ENCODE assay signal across 19 cellular contexts in the genomic region with DNA sequence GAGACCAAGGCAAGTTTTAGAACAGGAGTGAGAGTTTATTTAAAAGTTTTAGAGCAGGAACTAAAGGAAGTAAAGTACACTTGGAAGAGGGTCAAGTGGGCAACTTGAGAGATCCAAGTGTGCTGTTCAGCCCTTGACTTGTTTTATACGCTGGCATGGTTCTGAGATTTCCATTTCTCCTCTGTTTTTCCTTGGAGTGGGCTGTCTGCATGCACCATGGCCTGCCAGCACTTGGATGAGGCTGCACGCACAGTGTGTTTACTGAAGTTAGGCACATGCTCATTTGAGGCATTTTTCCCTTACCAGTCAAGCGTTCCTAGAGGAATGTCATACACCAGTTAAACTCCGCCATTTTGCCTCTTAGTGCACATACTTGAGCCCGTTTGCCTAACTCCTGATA. TPM values are rescaled to one million over a fixed set of nuclear protein-coding genes. Genes with fewer than 3 reads are reported as not detected.
DNase-seq lines count a peak whose midpoint lies in the region; ATAC-seq and TF ChIP-seq lines count a peak whose summit lies in the region.
"Had no signal": no experiment of that assay in that cellular context is flagged by ENCODE, and none has a peak within 500 bp of the region (broad histone marks: within the 10 kb centered on the region; RNA-seq: fewer than 3 reads in every experiment).

No MANE protein-coding gene starts in this region.

- peaks cover 5% of the 10 kb centered on the region for H3K9me3 Mint-ChIP-seq in WTC11
- H3K9me3 Mint-ChIP-seq in naive thymus-derived CD4-positive, alpha-beta T cell: peaks cover 0 to 2% (median 0%) of the 10 kb centered on the region in 11 donors
- H3K9me3 Mint-ChIP-seq in activated CD4-positive, alpha-beta T cell treated with anti-CD3 and anti-CD28 coated beads, Interleukin-2, amount 10 ng/mL, durations not matched to agents 24 days and 14 days: no peaks in the 10 kb centered on the region
- H3K9me3 Mint-ChIP-seq: CD8-positive, alpha-beta T cell had no signal

- H3K4me3 Mint-ChIP-seq in WTC11: no peak overlapping the region
- H3K4me3 Mint-ChIP-seq in naive thymus-derived CD4-positive, alpha-beta T cell: no peak overlapping the region
- no peak overlapping the region for H3K4me3 Mint-ChIP-seq in activated CD4-positive, alpha-beta T cell treated with anti-CD3 and anti-CD28 coated beads, Interleukin-2, amount 10 ng/mL, durations not matched to agents 24 days and 14 days
- H3K4me3 Mint-ChIP-seq: B cell; CD4-positive, CD25-positive, alpha-beta regulatory T cell; CD8-positive, alpha-beta T cell had no signal

- DNase-seq in DMS79 treated with DMSO at 0.1 percent for 48 hours (lab: John Stamatoyannopoulos, UW) (peak; percentile 0), DMS79 (lab: John Stamatoyannopoulos, UW) (no peak), WTC11 (ENCODE audit: low spot score) (no peak), left lung (peak in 1 of 2 donors; percentile 50), upper lobe of right lung (no peak)
- DNase-seq in naive thymus-derived CD4-positive, alpha-beta T cell: no peak
- no peak for DNase-seq in activated CD4-positive, alpha-beta T cell treated with anti-CD3 and anti-CD28 coated beads, Interleukin-2, amount 10 ng/mL, durations not matched to agents 24 days and 14 days
- DNase-seq: Caco-2; CD4-positive, CD25-positive, alpha-beta regulatory T cell; CD8-positive, alpha-beta T cell; DMS153; GF-D8; GOT3; H7; HCEC 1CT had no signal

- POLR2A ChIA-PET in WTC11 (lab: Charles Lee): no interaction called here
- POLR2A ChIA-PET in naive thymus-derived CD4-positive, alpha-beta T cell (lab: Charles Lee): no interaction called here

- no peaks in the 10 kb centered on the region for H3K36me3 ChIP-seq in left lung
- no peaks in the 10 kb centered on the region for H3K36me3 ChIP-seq in upper lobe of right lung
- no peaks in the 10 kb centered on the region for H3K36me3 ChIP-seq in naive thymus-derived CD4-positive, alpha-beta T cell (ENCODE audit: control insufficient read depth in 2 of 3, insufficient read depth in 3 of 3, low read length in 3 of 3)
- H3K36me3 ChIP-seq: BLaER1 had no signal

- CTCF ChIA-PET in WTC11 (lab: Charles Lee): interaction anchor here (0.7 kb wide), 1 partner anchor 22 kb away, joined by 4 read pairs; no protein-coding TSS in a partner anchor
- CTCF ChIA-PET in naive thymus-derived CD4-positive, alpha-beta T cell (lab: Charles Lee): no interaction called here

- H3K4me1 Mint-ChIP-seq in WTC11: peaks cover 30% of the 10 kb centered on the region
- H3K4me1 Mint-ChIP-seq in naive thymus-derived CD4-positive, alpha-beta T cell: peaks cover 0 to 2% (median 2%) of the 10 kb centered on the region in 7 donors
- H3K4me1 Mint-ChIP-seq in activated CD4-positive, alpha-beta T cell treated with anti-CD3 and anti-CD28 coated beads, Interleukin-2, amount 10 ng/mL, durations not matched to agents 24 days and 14 days: peaks cover 1% of the 10 kb centered on the region
- H3K4me1 Mint-ChIP-seq: B cell had no signal

- no peak for ATAC-seq in WTC11
- peak; percentile 87 for ATAC-seq in left lung
- peak; percentile 73 for ATAC-seq in upper lobe of right lung
- ATAC-seq in naive thymus-derived CD4-positive, alpha-beta T cell: no peak
- ATAC-seq: CD8-positive, alpha-beta T cell had no signal

- no peak for TF ChIP-seq CTCF in WTC11 (IDR thresholded peaks at IDR 0.05)
- no peak for TF ChIP-seq CTCF in left lung (IDR thresholded peaks at IDR 0.05)
- TF ChIP-seq CTCF in upper lobe of right lung (IDR thresholded peaks at IDR 0.05): no peak

- H3K36me3 Mint-ChIP-seq in WTC11: peaks cover 23% of the 10 kb centered on the region
- H3K36me3 Mint-ChIP-seq in naive thymus-derived CD4-positive, alpha-beta T cell: peaks cover 0 to 3% (median 0%) of the 10 kb centered on the region in 5 donors
- H3K36me3 Mint-ChIP-seq in activated CD4-positive, alpha-beta T cell treated with anti-CD3 and anti-CD28 coated beads, Interleukin-2, amount 10 ng/mL, durations not matched to agents 24 days and 14 days (ENCODE audit: low read depth): peaks cover 13% of the 10 kb centered on the region
- H3K36me3 Mint-ChIP-seq: CD4-positive, CD25-positive, alpha-beta regulatory T cell had no signal

- no peaks in the 10 kb centered on the region for H3K4me1 ChIP-seq in left lung
- no peaks in the 10 kb centered on the region for H3K4me1 ChIP-seq in upper lobe of right lung
- no peaks in the 10 kb centered on the region for H3K4me1 ChIP-seq in naive thymus-derived CD4-positive, alpha-beta T cell (ENCODE audit: control insufficient read depth in 2 of 2, insufficient read depth in 2 of 2, low read length in 2 of 2)
- H3K4me1 ChIP-seq: Caco-2 had no signal

- 0 out of 2 replicates have a peak overlapping the region, but pooled peaks have one; percentile 45 for H3K27ac Mint-ChIP-seq in WTC11
- no peak overlapping the region for H3K27ac Mint-ChIP-seq in naive thymus-derived CD4-positive, alpha-beta T cell
- H3K27ac Mint-ChIP-seq in activated CD4-positive, alpha-beta T cell treated with anti-CD3 and anti-CD28 coated beads, Interleukin-2, amount 10 ng/mL, durations not matched to agents 24 days and 14 days: no peak overlapping the region
- H3K27ac Mint-ChIP-seq: B cell; CD4-positive, CD25-positive, alpha-beta regulatory T cell; CD8-positive, alpha-beta T cell had no signal

- intact Hi-C loops in left lung (cut with DNase I): no loop called here
- intact Hi-C loops in upper lobe of right lung (cut with DNase I): no loop called here
- intact Hi-C loops in naive thymus-derived CD4-positive, alpha-beta T cell (cut with micrococcal nuclease): loop anchor here in 1 of 2 donors (2.0 kb wide), 1 partner anchor 89 kb away; no protein-coding TSS in a partner anchor
- intact Hi-C loops in activated CD4-positive, alpha-beta T cell treated with anti-CD3 and anti-CD28 coated beads, Interleukin-2, amount 10 ng/mL, durations not matched to agents 24 days and 14 days (cut with micrococcal nuclease): no loop called here

- H3K9me3 ChIP-seq in left lung: no peaks in the 10 kb centered on the region
- no peaks in the 10 kb centered on the region for H3K9me3 ChIP-seq in upper lobe of right lung
- no peaks in the 10 kb centered on the region for H3K9me3 ChIP-seq in naive thymus-derived CD4-positive, alpha-beta T cell (ENCODE audit: control insufficient read depth in 2 of 3, low read length in 3 of 3)
- H3K9me3 ChIP-seq: BLaER1, Caco-2 had no signal

- H3K27me3 Mint-ChIP-seq in WTC11 (ENCODE audit: low read depth): no peaks in the 10 kb centered on the region
- no peaks in the 10 kb centered on the region for H3K27me3 Mint-ChIP-seq in naive thymus-derived CD4-positive, alpha-beta T cell
- H3K27me3 Mint-ChIP-seq in activated CD4-positive, alpha-beta T cell treated with anti-CD3 and anti-CD28 coated beads, Interleukin-2, amount 10 ng/mL, durations not matched to agents 24 days and 14 days: no peaks in the 10 kb centered on the region
- H3K27me3 Mint-ChIP-seq: CD4-positive, CD25-positive, alpha-beta regulatory T cell had no signal

- peak overlapping the region in 1 of 2 donors; percentile 35 for H3K27ac ChIP-seq in left lung
- H3K27ac ChIP-seq in upper lobe of right lung: no peak overlapping the region
- H3K27ac ChIP-seq in naive thymus-derived CD4-positive, alpha-beta T cell (ENCODE audit: low read depth, low read length): no peak overlapping the region
- H3K27ac ChIP-seq: 22Rv1, BLaER1, C4-2B had no signal

- no peak overlapping the region for H3K4me3 ChIP-seq in left lung
- H3K4me3 ChIP-seq in upper lobe of right lung: no peak overlapping the region
- no peak overlapping the region for H3K4me3 ChIP-seq in naive thymus-derived CD4-positive, alpha-beta T cell (ENCODE audit: low read length)
- H3K4me3 ChIP-seq: BLaER1 had no signal

- no peaks in the 10 kb centered on the region for H3K27me3 ChIP-seq in left lung
- H3K27me3 ChIP-seq in upper lobe of right lung: no peaks in the 10 kb centered on the region
- no peaks in the 10 kb centered on the region for H3K27me3 ChIP-seq in naive thymus-derived CD4-positive, alpha-beta T cell (ENCODE audit: control insufficient read depth in 2 of 2, insufficient read depth in 2 of 2, low read length in 2 of 2)
- H3K27me3 ChIP-seq: BLaER1 had no signal

TF ChIP-seq in WTC11, 78 proteins besides CTCF, POLR2A, EP300 and RAD21 (continues in another document):
- TF ChIP-seq ZNF317 (CRISPR knock-in tag; IDR thresholded peaks at IDR 0.05; ENCODE audit: borderline replicate concordance, low read depth) (no peak), TP53 (CRISPR knock-in tag; IDR thresholded peaks at IDR 0.05) (no peak), MXD4 (CRISPR knock-in tag; IDR thresholded peaks at IDR 0.05; ENCODE audit: borderline replicate concordance) (no peak), ZBTB21 (CRISPR knock-in tag; IDR thresholded peaks at IDR 0.05; ENCODE audit: borderline replicate concordance) (no peak), KAT7 (CRISPR knock-in tag; IDR thresholded peaks at IDR 0.05; ENCODE audit: borderline replicate concordance) (no peak)
- TF ChIP-seq, protein P1, sequence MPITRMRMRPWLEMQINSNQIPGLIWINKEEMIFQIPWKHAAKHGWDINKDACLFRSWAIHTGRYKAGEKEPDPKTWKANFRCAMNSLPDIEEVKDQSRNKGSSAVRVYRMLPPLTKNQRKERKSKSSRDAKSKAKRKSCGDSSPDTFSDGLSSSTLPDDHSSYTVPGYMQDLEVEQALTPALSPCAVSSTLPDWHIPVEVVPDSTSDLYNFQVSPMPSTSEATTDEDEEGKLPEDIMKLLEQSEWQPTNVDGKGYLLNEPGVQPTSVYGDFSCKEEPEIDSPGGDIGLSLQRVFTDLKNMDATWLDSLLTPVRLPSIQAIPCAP (CRISPR knock-in tag; IDR thresholded peaks at IDR 0.05): no peak
- TF ChIP-seq, protein P2, sequence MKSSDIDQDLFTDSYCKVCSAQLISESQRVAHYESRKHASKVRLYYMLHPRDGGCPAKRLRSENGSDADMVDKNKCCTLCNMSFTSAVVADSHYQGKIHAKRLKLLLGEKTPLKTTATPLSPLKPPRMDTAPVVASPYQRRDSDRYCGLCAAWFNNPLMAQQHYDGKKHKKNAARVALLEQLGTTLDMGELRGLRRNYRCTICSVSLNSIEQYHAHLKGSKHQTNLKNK (CRISPR knock-in tag; IDR thresholded peaks at IDR 0.05): no peak

RNA-seq across cellular contexts. Expression of a gene that starts 8.7 kb away (rescaled TPM):
- 4.4 to 7.6 TPM (median 7.0 TPM) in 3 replicates for total RNA-seq in WTC11 (2021)
- 1 to 10 TPM; 4.1 to 5.0 TPM for total RNA-seq in left lung
- total RNA-seq in upper lobe of right lung: 5.9 TPM
- 1 to 10 TPM; 2.1 to 6.9 (median 5.8) TPM for total RNA-seq in naive thymus-derived CD4-positive, alpha-beta T cell
- polyA plus RNA-seq in naive thymus-derived CD4-positive, alpha-beta T cell: under 1 TPM; 0.77 to 0.86 TPM
- total RNA-seq in activated CD4-positive, alpha-beta T cell treated with anti-CD3 and anti-CD28 coated beads, Interleukin-2, amount 10 ng/mL, durations not matched to agents 24 days and 14 days: 2.1 and 2.6 TPM in 2 replicates

RNA-seq across cellular contexts. Expression of a gene that starts 19.6 kb away (rescaled TPM):
- total RNA-seq in WTC11 (2021) (17.0 to 19.6 TPM (median 18.5 TPM) in 3 replicates), left lung (1 to 10 TPM; 6.9 to 7.3 TPM), upper lobe of right lung (7.5 TPM)
- total RNA-seq in naive thymus-derived CD4-positive, alpha-beta T cell: 1 to 10 TPM; 2.1 to 7.2 (median 2.3) TPM
- 1 to 10 TPM; 3.0 to 3.1 TPM for polyA plus RNA-seq in naive thymus-derived CD4-positive, alpha-beta T cell
- 6.5 and 6.9 TPM in 2 replicates for total RNA-seq in activated CD4-positive, alpha-beta T cell treated with anti-CD3 and anti-CD28 coated beads, Interleukin-2, amount 10 ng/mL, durations not matched to agents 24 days and 14 days

Comparison
In these comparisons a context has a peak if more than half of its experiments do, and no peak if none do; other contexts are left out.
1. ATAC-seq: peak in left lung (single experiment) and upper lobe of right lung (single experiment); none in WTC11 (single experiment) and naive thymus-derived CD4-positive, alpha-beta T cell (single experiment).